In genomic region chr2:155095613-155096012, GRCh38 we compare ENCODE assay signal across 22 cellular contexts.
"Had no signal": no experiment of that assay in that cellular context is flagged by ENCODE, and none has a peak within 500 bp of the region (broad histone marks: within the 10 kb centered on the region; RNA-seq: fewer than 3 reads in every experiment).

No MANE protein-coding gene starts in this region.

- DNase-seq: IMR-90, Karpas-422, KG1, MM.1S, NCI-H1092 treated with DMSO at 0.1 percent for 48 hours, NCI-H1436, NCI-H187, NCI-H2029, NCI-H2081 treated with DMSO at 0.1 percent for 48 hours, NCI-H2171, NCI-H226, NCI-H446, NCI-H510A, NCI-H524 treated with DMSO at 0.1 percent for 48 hours, NCI-H69, NCI-H774, PC-3, SHP77 had no signal

- ATAC-seq: HepG2, Panc1, PC-3, SK-N-SH treated with all-trans-retinoic acid at 6 μM for 48 hours had no signal

- FAIRE-seq: HepG2 had no signal

- H3K27ac ChIP-seq: RWPE1 had no signal
